Comparison of ENCODE assay signal across 21 cellular contexts in the genomic region with DNA sequence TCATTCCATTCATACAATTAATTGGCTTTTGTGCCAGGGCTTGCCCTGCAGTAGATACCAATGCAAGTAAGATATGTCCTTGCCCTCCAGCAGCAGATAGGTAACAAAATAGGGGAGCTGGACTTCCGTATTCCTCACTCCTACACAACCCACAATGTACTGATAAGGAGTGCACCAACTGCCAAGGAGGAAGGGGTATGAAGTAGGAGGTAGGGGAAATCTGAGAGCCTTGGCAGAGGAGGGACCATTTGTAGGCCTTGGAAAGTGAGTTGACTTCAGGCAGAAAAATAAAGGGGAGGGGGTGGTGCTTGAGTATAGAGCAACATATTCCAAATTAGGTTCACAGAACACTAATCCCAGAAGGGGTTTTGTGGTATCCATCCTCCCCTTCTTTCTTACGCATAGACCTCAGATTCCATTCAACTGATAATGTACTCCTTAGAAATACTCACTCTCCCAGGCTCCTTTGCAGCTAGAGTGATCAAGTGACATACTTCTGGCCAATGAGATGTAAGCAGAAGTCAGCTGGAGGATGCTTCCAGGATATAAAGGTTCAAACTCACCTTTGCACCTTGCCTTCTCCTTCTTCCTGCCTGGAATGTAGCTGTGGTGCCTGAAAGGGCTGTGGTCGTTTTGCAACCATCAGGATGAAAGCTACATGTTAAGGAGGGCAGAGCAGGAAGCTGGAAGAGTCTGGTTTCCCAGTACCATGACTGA.
DNase-seq lines count a peak whose midpoint lies in the region; ATAC-seq, FAIRE-seq and TF ChIP-seq lines count a peak whose summit lies in the region.
"Had no signal": no experiment of that assay in that cellular context is flagged by ENCODE, and none has a peak within 500 bp of the region (broad histone marks: within the 10 kb centered on the region; RNA-seq: fewer than 3 reads in every experiment).

No MANE protein-coding gene starts in this region.

- H3K36me3 Mint-ChIP-seq in glutamatergic neuron (ENCODE audit: unreplicated experiment): peaks cover 4% of the 10 kb centered on the region
- H3K36me3 Mint-ChIP-seq: brain had no signal

- H3K4me1 Mint-ChIP-seq in glutamatergic neuron (ENCODE audit: low read depth, unreplicated experiment): peaks cover 9% of the 10 kb centered on the region
- H3K4me1 Mint-ChIP-seq: brain had no signal

- no peak overlapping the region for H3K27ac Mint-ChIP-seq in glutamatergic neuron (ENCODE audit: unreplicated experiment)
- H3K27ac Mint-ChIP-seq: activated CD8-positive, alpha-beta T cell treated with anti-CD3 and anti-CD28 coated beads for 36 hours; brain; CD4-positive, alpha-beta T cell; neural progenitor cell; T-helper 1 cell treated with Interleukin-12 subunit alpha and Interleukin-12 subunit beta and Interleukin-4 antibody, amounts not matched to agents 30 μg/mL and 1 μg/mL, for 36 hours had no signal

- ATAC-seq in sciatic nerve (no peak), HG03097 (IDR thresholded peaks at IDR 0.05; ENCODE audit: low FRiP score, unreplicated experiment) (no peak)
- ATAC-seq: activated CD8-positive, alpha-beta T cell treated with anti-CD3 and anti-CD28 coated beads for 36 hours had no signal

- H3K4me3 ChIP-seq in NB4 (ENCODE audit: low read depth, low read length): no peak overlapping the region
- H3K4me3 ChIP-seq: HAP-1, neural progenitor cell had no signal

- DNase-seq in DMS53 (lab: John Stamatoyannopoulos, UW) (peak; percentile 9), DMS53 treated with DMSO at 0.1 percent for 48 hours (lab: John Stamatoyannopoulos, UW; ENCODE audit: unreplicated experiment) (no peak), NB4 (ENCODE audit: low read depth) (peak; percentile 32), amniotic epithelial cell (ENCODE audit: low read depth) (peak; percentile 57), sciatic nerve (ENCODE audit: low spot score) (peak; percentile 6), GM19239 (ENCODE audit: insufficient read length, low spot score) (no peak), glutamatergic neuron (no peak)
- DNase-seq: activated CD8-positive, alpha-beta T cell treated with anti-CD3 and anti-CD28 coated beads for 36 hours; activated effector memory CD4-positive, alpha-beta T cell treated with anti-CD3 and anti-CD28 coated beads, Interleukin-2, amount 50 U/mL, for 16 hours; CD4-positive, alpha-beta T cell; DMS153; mammary epithelial cell; NCI-H146; NCI-H524; NK-92 treated with Interleukin-12 subunit alpha and Interleukin-12 subunit beta, amount 100 ng/mL, for 24 hours; trophoblast cell had no signal

- no peak overlapping the region for H3K4me3 Mint-ChIP-seq in glutamatergic neuron (ENCODE audit: unreplicated experiment)
- H3K4me3 Mint-ChIP-seq: activated CD8-positive, alpha-beta T cell treated with anti-CD3 and anti-CD28 coated beads for 36 hours; brain; CD4-positive, alpha-beta T cell; neural progenitor cell; T-helper 1 cell treated with Interleukin-12 subunit alpha and Interleukin-12 subunit beta and Interleukin-4 antibody, amounts not matched to agents 30 μg/mL and 1 μg/mL, for 36 hours had no signal

- intact Hi-C loops in sciatic nerve (cut with DNase I): no loop called here

- no peak for TF ChIP-seq POLR2A in NB4 (IDR thresholded peaks at IDR 0.05; ENCODE audit: extremely low read depth, insufficient read length)

- no peak for FAIRE-seq in GM19239 (lab: Jason Lieb, UNC)

- peaks cover 2% of the 10 kb centered on the region for H3K27me3 Mint-ChIP-seq in glutamatergic neuron (ENCODE audit: unreplicated experiment)
- H3K27me3 Mint-ChIP-seq: CD4-positive, alpha-beta T cell had no signal

- peaks cover 6% of the 10 kb centered on the region for H3K9me3 Mint-ChIP-seq in glutamatergic neuron (ENCODE audit: unreplicated experiment)

- no peak for TF ChIP-seq CTCF in NB4 (IDR thresholded peaks at IDR 0.05; ENCODE audit: low read depth, low read length)
- no peak for TF ChIP-seq CTCF in glutamatergic neuron (IDR thresholded peaks at IDR 0.05; ENCODE audit: partially characterized antibody, unreplicated experiment)

Comparison
In these comparisons a context has a peak if more than half of its experiments do, and no peak if none do; other contexts are left out.
1. DNase-seq: peak in DMS53 (single experiment), NB4 (single experiment), amniotic epithelial cell (single experiment) and sciatic nerve (single experiment); none in DMS53 treated with DMSO at 0.1 percent for 48 hours (single experiment), GM19239 (single experiment) and glutamatergic neuron (single experiment).